ENCODE assay signal across 17 cellular contexts in the genomic region with DNA sequence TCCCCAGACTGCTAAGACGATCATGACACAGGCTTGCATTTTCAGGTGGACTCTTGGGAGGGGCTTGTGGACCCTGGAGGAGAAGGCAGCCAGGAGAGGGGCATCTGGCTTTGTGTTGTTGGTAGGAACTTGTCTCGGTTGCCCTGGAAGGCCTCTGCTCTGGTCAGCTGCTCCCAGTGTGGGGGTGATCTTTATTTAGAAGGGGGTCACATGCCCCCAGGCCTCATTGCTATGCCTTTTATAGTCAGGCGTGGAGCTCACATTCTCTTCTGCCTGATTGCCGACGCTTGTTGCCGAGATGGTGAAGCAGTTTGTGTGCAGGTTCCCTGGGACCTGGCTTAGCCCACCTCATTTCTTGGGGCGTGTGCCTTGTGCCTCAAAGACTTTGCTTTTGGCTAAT.
A peak's percentile ranks its signal among the peaks of the same experiment; 100 is the strongest.
DNase-seq lines count a peak whose midpoint lies in the region; ATAC-seq and TF ChIP-seq lines count a peak whose summit lies in the region.
"Had no signal": no experiment of that assay in that cellular context is flagged by ENCODE, and none has a peak within 500 bp of the region (broad histone marks: within the 10 kb centered on the region; RNA-seq: fewer than 3 reads in every experiment).

No MANE protein-coding gene starts in this region.

- H3K79me2 ChIP-seq in trophoblast cell (ENCODE audit: control insufficient read depth, insufficient read depth, low read length, poor library complexity), result peaks cover 32% of the 10 kb centered on the region

- peaks cover 19% of the 10 kb centered on the region for H3K79me1 ChIP-seq in trophoblast cell (ENCODE audit: low read length)

- H3K36me3 Mint-ChIP-seq in natural killer cell, result no peaks in the 10 kb centered on the region
- peaks cover 11% of the 10 kb centered on the region for H3K36me3 Mint-ChIP-seq in natural killer cell treated with Interleukin-12 subunit alpha and Interleukin-12 subunit beta and Interleukin-15 and Interleukin-18, amount 100 ng/mL, for 72 hours
- peaks cover 2 to 16% (median 3%) of the 10 kb centered on the region in 3 donors for H3K36me3 Mint-ChIP-seq in CD8-positive, alpha-beta memory T cell

- H2BK12ac ChIP-seq in trophoblast cell (ENCODE audit: low read length), result no peak overlapping the region

- H3K9ac ChIP-seq in trophoblast cell (ENCODE audit: low read length), result no peak overlapping the region
- H3K9ac ChIP-seq: SK-N-SH had no signal

- no peaks in the 10 kb centered on the region for H3K27me3 Mint-ChIP-seq in natural killer cell (ENCODE audit: low read depth in 2 of 2)
- H3K27me3 Mint-ChIP-seq in natural killer cell treated with Interleukin-12 subunit alpha and Interleukin-12 subunit beta and Interleukin-15 and Interleukin-18, amount 100 ng/mL, for 72 hours, result no peaks in the 10 kb centered on the region
- H3K27me3 Mint-ChIP-seq in CD8-positive, alpha-beta memory T cell, result peaks cover 0 to 3% of the 10 kb centered on the region in 2 donors

- H3K4me3 ChIP-seq in trophoblast cell (ENCODE audit: low read depth, low read length), result no peak overlapping the region
- H3K4me3 ChIP-seq in CD8-positive, alpha-beta memory T cell (ENCODE audit: low read length), result no peak overlapping the region
- H3K4me3 ChIP-seq: dorsolateral prefrontal cortex, esophagus muscularis mucosa, spleen had no signal

- no peak overlapping the region for H4K12ac ChIP-seq in trophoblast cell (ENCODE audit: low read depth, low read length)

- H3K14ac ChIP-seq in trophoblast cell (ENCODE audit: low read length), result no peak overlapping the region

- no peak overlapping the region for H2AK5ac ChIP-seq in trophoblast cell (ENCODE audit: low read length)

- TF ChIP-seq CTCF in natural killer cell (IDR thresholded peaks at IDR 0.05), result no peak

- WGBS in trophoblast cell (ENCODE audit: extremely low coverage, insufficient coverage, insufficient read length), result no CpG with 5 or more reads among the region's 7 CpGs

- H3K4me2 ChIP-seq in trophoblast cell (ENCODE audit: low read length), result no peak overlapping the region
- H3K4me2 ChIP-seq: SK-N-SH had no signal

- DNase-seq in natural killer cell (no peak), Right ventricle myocardium superior (no peak), trophoblast cell (no peak), retina (no peak), dermis blood vessel endothelial cell (no peak)
- DNase-seq in natural killer cell treated with Interleukin-12 subunit alpha and Interleukin-12 subunit beta and Interleukin-15 and Interleukin-18, amount 100 ng/mL, for 72 hours (ENCODE audit: low spot score), result no peak
- DNase-seq in CD8-positive, alpha-beta memory T cell, result no peak
- DNase-seq: ACHN; activated CD8-positive, alpha-beta T cell treated with anti-CD3 and anti-CD28 coated beads, Interleukin-2, amount 10 ng/mL, durations not matched to agents 7 days and 5 days; islet precursor cell; KG1; NCI-H1048; SK-N-SH; spleen had no signal

- H3K27ac Mint-ChIP-seq in natural killer cell, result peak overlapping the region; percentile 2 to 17
- H3K27ac Mint-ChIP-seq in natural killer cell treated with Interleukin-12 subunit alpha and Interleukin-12 subunit beta and Interleukin-15 and Interleukin-18, amount 100 ng/mL, for 72 hours, result no peak overlapping the region
- H3K27ac Mint-ChIP-seq in CD8-positive, alpha-beta memory T cell, result peak overlapping the region in 1 of 8 donors; percentile 13

- POLR2A ChIA-PET in CD8-positive, alpha-beta memory T cell (lab: Charles Lee), result no interaction called here

- peaks cover 2 to 9% of the 10 kb centered on the region in 2 donors for H3K9me3 Mint-ChIP-seq in natural killer cell
- no peaks in the 10 kb centered on the region for H3K9me3 Mint-ChIP-seq in natural killer cell treated with Interleukin-12 subunit alpha and Interleukin-12 subunit beta and Interleukin-15 and Interleukin-18, amount 100 ng/mL, for 72 hours
- peaks cover 5 to 11% (median 9%) of the 10 kb centered on the region in 5 donors for H3K9me3 Mint-ChIP-seq in CD8-positive, alpha-beta memory T cell

- intact Hi-C loops in natural killer cell (cut with micrococcal nuclease) (no loop called here), Right ventricle myocardium superior (cut with DNase I) (no loop called here)

- no peaks in the 10 kb centered on the region for H3K27me3 ChIP-seq in trophoblast cell (ENCODE audit: insufficient read depth, low read length)
- no peaks in the 10 kb centered on the region for H3K27me3 ChIP-seq in CD8-positive, alpha-beta memory T cell (ENCODE audit: insufficient read depth, low read length, poor library complexity, severe bottlenecking)
- H3K27me3 ChIP-seq: dorsolateral prefrontal cortex, esophagus muscularis mucosa, spleen had no signal

- H3K4me3 Mint-ChIP-seq in natural killer cell, result no peak overlapping the region
- H3K4me3 Mint-ChIP-seq in natural killer cell treated with Interleukin-12 subunit alpha and Interleukin-12 subunit beta and Interleukin-15 and Interleukin-18, amount 100 ng/mL, for 72 hours, result no peak overlapping the region
- no peak overlapping the region for H3K4me3 Mint-ChIP-seq in CD8-positive, alpha-beta memory T cell
- H3K4me3 Mint-ChIP-seq: activated CD8-positive, alpha-beta T cell treated with anti-CD3 and anti-CD28 coated beads, Interleukin-2, amount 10 ng/mL, durations not matched to agents 7 days and 5 days had no signal

- peaks cover 2 to 5% of the 10 kb centered on the region in 2 experiments for H3K36me3 ChIP-seq in trophoblast cell (ENCODE audit: control insufficient read depth in 1 of 2, insufficient read depth in 2 of 2, low read length in 2 of 2)
- H3K36me3 ChIP-seq in CD8-positive, alpha-beta memory T cell (ENCODE audit: insufficient read depth, low read length), result no peaks in the 10 kb centered on the region

- no peak overlapping the region for H2BK120ac ChIP-seq in trophoblast cell (ENCODE audit: insufficient read depth, low read length, poor library complexity)

- H3K23ac ChIP-seq in trophoblast cell (ENCODE audit: low read length), result no peak overlapping the region

- peaks cover 55 to 71% of the 10 kb centered on the region in 2 donors for H3K4me1 Mint-ChIP-seq in natural killer cell
- H3K4me1 Mint-ChIP-seq in natural killer cell treated with Interleukin-12 subunit alpha and Interleukin-12 subunit beta and Interleukin-15 and Interleukin-18, amount 100 ng/mL, for 72 hours (ENCODE audit: low read depth in 2 of 2), result peaks cover 10 to 36% of the 10 kb centered on the region in 2 donors
- H3K4me1 Mint-ChIP-seq in CD8-positive, alpha-beta memory T cell, result peaks cover 21 to 35% (median 34%) of the 10 kb centered on the region in 3 donors

- no peak overlapping the region for H2AFZ ChIP-seq in trophoblast cell (ENCODE audit: insufficient read depth, low read length, poor library complexity)

- CTCF ChIA-PET in CD8-positive, alpha-beta memory T cell (lab: Charles Lee), result no interaction called here

- H2BK5ac ChIP-seq in trophoblast cell (ENCODE audit: low read depth, low read length, poor library complexity), result no peak overlapping the region

- H3K18ac ChIP-seq in trophoblast cell (ENCODE audit: low read length), result peak overlapping the region; percentile 16

- H3K4me1 ChIP-seq in trophoblast cell (ENCODE audit: control insufficient read depth in 1 of 2, insufficient read depth in 2 of 2, low read length in 2 of 2), result peaks cover 33 to 48% of the 10 kb centered on the region in 2 experiments
- H3K4me1 ChIP-seq in CD8-positive, alpha-beta memory T cell (ENCODE audit: insufficient read depth, low read length), result peaks cover 42% of the 10 kb centered on the region

- no peak for ATAC-seq in natural killer cell
- ATAC-seq in natural killer cell treated with Interleukin-12 subunit alpha and Interleukin-12 subunit beta and Interleukin-15 and Interleukin-18, amount 100 ng/mL, for 72 hours, result no peak
- peak; percentile 86 for ATAC-seq in Right ventricle myocardium superior (ENCODE audit: poor library complexity)
- no peak for ATAC-seq in HG03025 (IDR thresholded peaks at IDR 0.05; ENCODE audit: low FRiP score, unreplicated experiment)
- ATAC-seq: activated CD8-positive, alpha-beta T cell treated with anti-CD3 and anti-CD28 coated beads, Interleukin-2, amount 10 ng/mL, durations not matched to agents 7 days and 5 days had no signal

- H4K8ac ChIP-seq in trophoblast cell (ENCODE audit: low read depth, low read length), result no peak overlapping the region

- H3K9me3 ChIP-seq in trophoblast cell (ENCODE audit: insufficient read depth, low read depth, low read length), result no peaks in the 10 kb centered on the region
- H3K9me3 ChIP-seq in CD8-positive, alpha-beta memory T cell (ENCODE audit: low read length), result no peaks in the 10 kb centered on the region
- H3K9me3 ChIP-seq: SK-N-SH had no signal

- H3K27ac ChIP-seq in trophoblast cell (ENCODE audit: low read depth, low read length), result no peak overlapping the region
- no peak overlapping the region for H3K27ac ChIP-seq in CD8-positive, alpha-beta memory T cell (ENCODE audit: low read depth, low read length)

- peak overlapping the region; percentile 14 for H3K4ac ChIP-seq in trophoblast cell (ENCODE audit: low read depth, low read length)

- H4K91ac ChIP-seq in trophoblast cell (ENCODE audit: low read depth, low read length), result no peak overlapping the region

Comparison
In these comparisons a context has a peak if more than half of its experiments do, and no peak if none do; other contexts are left out.
1. H3K27ac Mint-ChIP-seq: peak in natural killer cell (2 of 2); none in natural killer cell treated with Interleukin-12 subunit alpha and Interleukin-12 subunit beta and Interleukin-15 and Interleukin-18, amount 100 ng/mL, for 72 hours (0 of 2).